ENCODE assay signal across 8 cellular contexts in the genomic region with DNA sequence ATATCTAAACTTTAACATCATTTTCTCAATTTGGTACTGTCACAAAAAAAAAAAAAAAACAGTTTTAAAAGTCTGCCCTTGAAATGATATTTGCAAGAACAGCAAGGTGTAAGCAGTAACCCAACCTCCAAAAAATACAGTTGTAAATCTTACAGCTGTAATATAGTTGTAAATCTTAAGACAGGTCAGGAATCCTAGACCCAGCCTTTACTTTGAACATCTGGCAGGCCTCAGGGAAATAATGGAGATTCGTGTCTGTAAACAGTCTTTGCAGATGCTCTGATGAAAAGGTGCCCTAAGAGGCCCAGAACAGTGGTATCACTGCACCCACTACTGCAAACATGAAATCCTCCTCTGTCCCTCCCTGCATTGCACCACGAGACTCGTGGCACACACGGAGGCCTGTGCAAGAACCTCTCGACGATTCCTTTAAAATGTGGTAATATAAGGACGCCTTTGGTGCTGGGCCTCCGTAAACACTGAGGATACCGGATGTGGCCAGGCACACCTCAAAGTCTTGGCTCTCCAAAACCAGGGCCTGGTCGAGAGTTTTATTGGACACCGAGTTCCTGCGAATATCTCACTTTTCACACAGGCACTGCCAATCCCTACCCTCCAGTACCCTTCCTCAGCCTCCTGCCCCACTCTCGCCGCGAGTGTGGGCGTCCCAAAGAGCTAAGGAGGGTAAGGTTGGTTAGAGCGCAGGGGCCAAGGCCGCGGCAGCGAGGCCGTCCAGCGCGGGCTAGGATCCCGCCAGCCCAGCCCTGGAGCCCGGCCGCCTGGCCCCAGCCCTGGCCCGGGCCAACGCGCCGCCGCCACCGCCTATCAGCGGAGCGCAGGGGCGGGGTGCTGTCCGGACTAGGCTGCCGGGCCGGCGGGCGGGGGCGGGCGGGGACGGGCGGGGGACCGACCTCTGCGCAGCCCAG. TPM values are rescaled to one million over a fixed set of nuclear protein-coding genes. Genes with fewer than 3 reads are reported as not detected.
DNase-seq lines count a peak whose midpoint lies in the region; ATAC-seq, FAIRE-seq and TF ChIP-seq lines count a peak whose summit lies in the region.

No MANE protein-coding gene starts in this region.

- peaks cover 0 to 23% (median 2%) of the 10 kb centered on the region in 4 donors for H3K4me1 ChIP-seq in Peyer's patch
- peaks cover 39% of the 10 kb centered on the region for H3K4me1 ChIP-seq in foreskin keratinocyte

- no peak for FAIRE-seq in urothelium cell line (lab: Jason Lieb, UNC)

- no peaks in the 10 kb centered on the region for H3K9me3 ChIP-seq in Peyer's patch

- TF ChIP-seq CTCF in Peyer's patch (IDR thresholded peaks at IDR 0.05): no peak
- no peak for TF ChIP-seq CTCF in foreskin keratinocyte (conservative IDR thresholded peaks at IDR 0.05)

- peak; percentile 79 for DNase-seq in Caki2 (ENCODE audit: low read depth)
- peak; percentile 52 to 84 (median 80) for DNase-seq in Peyer's patch
- peak; percentile 49 for DNase-seq in activated gamma-delta T cell (lab: John Stamatoyannopoulos, UW)
- peak; percentile 72 to 83 for DNase-seq in foreskin keratinocyte
- peak in 37 of 56 donors; percentile 1 to 80 (median 62) for DNase-seq in nucleus accumbens (lab: John Stamatoyannopoulos, UW)
- DNase-seq in urothelium cell line (ENCODE audit: low spot score): peak; percentile 89

- TF ChIP-seq POLR2A in Peyer's patch (IDR thresholded peaks at IDR 0.05): peak in 1 of 2 donors; percentile 5

- in situ Hi-C loops in Caki2 (cut with HindIII; ENCODE audit: low pct_unique_long_range_greater_than_20kb, low sequenced_read_pairs): no loop called here

- peak overlapping the region; percentile 95 to 100 (median 98) for H3K27ac ChIP-seq in Peyer's patch
- H3K27ac ChIP-seq in foreskin keratinocyte: peak overlapping the region; percentile 89

- H3K36me3 ChIP-seq in Peyer's patch: no peaks in the 10 kb centered on the region

- H3K27me3 ChIP-seq in Peyer's patch (no peaks in the 10 kb centered on the region), foreskin keratinocyte (no peaks in the 10 kb centered on the region)

- ATAC-seq in GM19351 (IDR thresholded peaks at IDR 0.05; ENCODE audit: unreplicated experiment): peak; percentile 70
- ATAC-seq in HG03457 (IDR thresholded peaks at IDR 0.05; ENCODE audit: unreplicated experiment): peak; percentile 47
- peak; percentile 85 for ATAC-seq in foreskin keratinocyte

- H3K4me3 ChIP-seq in Peyer's patch: peak overlapping the region; percentile 53 to 94 (median 85)

RNA-seq across cellular contexts. Expression of a gene that starts 0.5 kb away (rescaled TPM):
- 19.7 and 46.7 TPM in 2 replicates for total RNA-seq in Caki2 (2014; rRNA removed; shearing (Covaris generic); ENCODE audit: low replicate concordance)
- 10 to 100 TPM; 11.6 to 67.1 (median 44.0) TPM for total RNA-seq in Peyer's patch
- total RNA-seq in foreskin keratinocyte: 64.8 and 66.2 TPM in 2 replicates
- polyA plus RNA-seq in foreskin keratinocyte: 20.7 and 22.9 TPM in 2 replicates

RNA-seq across cellular contexts. Expression of a gene that starts 54.9 kb away (rescaled TPM):
- total RNA-seq in Caki2 (2014; rRNA removed; shearing (Covaris generic); ENCODE audit: low replicate concordance): 20.2 and 31.0 TPM in 2 replicates
- 100 to 1,000 TPM in 3 of 4 donors, 10 to 100 TPM in 1; 92.0 to 153 (median 124) TPM for total RNA-seq in Peyer's patch
- 42.0 and 51.6 TPM in 2 replicates for total RNA-seq in foreskin keratinocyte
- polyA plus RNA-seq in foreskin keratinocyte: 11.4 and 12.0 TPM in 2 replicates

Comparison
In these comparisons a context has a peak if more than half of its experiments do, and no peak if none do; other contexts are left out.
1. Peak in every context shown above with its lines: DNase-seq, ATAC-seq, H3K4me3 ChIP-seq and H3K27ac ChIP-seq.